8 cellular contexts compared by ENCODE assay signal in the genomic region with DNA sequence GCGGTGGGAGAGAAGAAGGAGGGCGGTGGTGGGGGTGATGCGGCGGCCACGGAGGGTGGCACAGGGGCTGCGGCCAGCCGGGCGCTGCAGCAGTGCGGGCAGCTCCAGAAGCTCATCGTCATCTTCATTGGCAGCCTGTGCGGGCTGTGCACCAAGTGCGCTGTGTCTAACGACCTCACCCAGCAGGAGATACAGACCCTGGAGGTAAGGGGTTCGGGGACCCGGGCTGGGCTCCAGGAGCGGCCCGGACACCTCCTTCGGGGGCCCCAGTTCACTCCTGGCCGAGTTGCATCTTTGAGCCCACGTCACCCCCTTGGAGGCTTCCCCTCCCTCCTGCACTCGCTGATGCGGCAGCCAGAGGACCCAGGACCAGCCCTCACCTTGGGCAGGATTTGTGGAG.
DNase-seq lines count a peak whose midpoint lies in the region; ATAC-seq and TF ChIP-seq lines count a peak whose summit lies in the region.
"Not testable (repeated sequence)": the region's sequence is repeated elsewhere in the genome, so short reads cannot be mapped to it uniquely, and the experiment has no call there.

No MANE protein-coding gene starts in this region.

- peak overlapping the region; percentile 93 for H3K4me3 Mint-ChIP-seq in CD4-positive, alpha-beta T cell
- peak overlapping the region; percentile 86 for H3K4me3 Mint-ChIP-seq in activated B cell treated with CpG ODN at 0.5 μM for 24 hours

- POLR2A ChIA-PET in CD4-positive, alpha-beta T cell (lab: Charles Lee); activated B cell treated with CpG ODN at 0.5 μM for 24 hours (lab: Charles Lee): not testable (repeated sequence)

- not testable (repeated sequence) for H4K20me1 ChIP-seq in KMS-11 (ENCODE audit: insufficient read depth)

- in situ Hi-C loops in astrocyte of the cerebellum (cut with HindIII; ENCODE audit: low sequenced_read_pairs), result not testable (repeated sequence)

- not testable (repeated sequence) for ATAC-seq in CD4-positive, alpha-beta T cell (ENCODE audit: poor library complexity); activated B cell treated with CpG ODN at 0.5 μM for 24 hours (ENCODE audit: low read depth); thoracic aorta (ENCODE audit: insufficient number of reproducible peaks, low FRiP score, low read depth)

- peaks cover 22% of the 10 kb centered on the region for H3K36me3 Mint-ChIP-seq in CD4-positive, alpha-beta T cell (ENCODE audit: low read depth)
- not testable (repeated sequence) for H3K36me3 Mint-ChIP-seq in activated B cell treated with CpG ODN at 0.5 μM for 24 hours (ENCODE audit: low read depth)

- not testable (repeated sequence) for H3K4me1 ChIP-seq in KMS-11 (ENCODE audit: low read depth, poor library complexity, severe bottlenecking); parathyroid adenoma; thoracic aorta (ENCODE audit: control insufficient read depth in 1 of 2, low read depth in 2 of 2)

- peak overlapping the region; percentile 62 for H3K27ac Mint-ChIP-seq in CD4-positive, alpha-beta T cell
- H3K27ac Mint-ChIP-seq in activated B cell treated with CpG ODN at 0.5 μM for 24 hours, result not testable (repeated sequence)

- TF ChIP-seq CTCF in CD4-positive, alpha-beta T cell (IDR thresholded peaks at IDR 0.05); KMS-11 (conservative IDR thresholded peaks at IDR 0.05; ENCODE audit: low read depth, low read length); activated B cell treated with CpG ODN at 0.5 μM for 24 hours (IDR thresholded peaks at IDR 0.05); astrocyte of the cerebellum (IDR thresholded peaks at IDR 0.05; ENCODE audit: low read depth, low read length, missing control alignments); epithelial cell of proximal tubule (conservative IDR thresholded peaks at IDR 0.05; ENCODE audit: low read depth, low read length); kidney epithelial cell (IDR thresholded peaks at IDR 0.05; ENCODE audit: insufficient read depth, low read length, poor library complexity, severe bottlenecking); parathyroid adenoma (IDR thresholded peaks at IDR 0.05); thoracic aorta (IDR thresholded peaks at IDR 0.05): not testable (repeated sequence)

- H3K4me3 ChIP-seq in KMS-11 (IDR thresholded peaks at IDR 0.05; ENCODE audit: insufficient read depth, low read depth, low read length); parathyroid adenoma (ENCODE audit: low read depth, low read length): not testable (repeated sequence)
- peak overlapping the region; percentile 46 for H3K4me3 ChIP-seq in astrocyte of the cerebellum (ENCODE audit: low read depth, low read length)
- H3K4me3 ChIP-seq in epithelial cell of proximal tubule (ENCODE audit: low read depth, low read length), result peak overlapping the region; percentile 61
- H3K4me3 ChIP-seq in kidney epithelial cell (ENCODE audit: low read depth, low read length), result peak overlapping the region; percentile 56
- H3K4me3 ChIP-seq in thoracic aorta, result peak overlapping the region; percentile 87

- not testable (repeated sequence) for H3K27me3 ChIP-seq in CD4-positive, alpha-beta T cell (ENCODE audit: control insufficient read depth, insufficient read depth, low read length); kidney epithelial cell (ENCODE audit: control insufficient read depth, insufficient read depth, low read length); parathyroid adenoma (ENCODE audit: control insufficient read depth, insufficient read depth, low read length); thoracic aorta (replicated peaks; ENCODE audit: insufficient read depth)
- H3K27me3 ChIP-seq in KMS-11 (ENCODE audit: insufficient read depth, low read depth), result peaks cover 13% of the 10 kb centered on the region

- peak overlapping the region; percentile 66; the same call in 1 of the 2 replicates for H3K4me2 ChIP-seq in KMS-11
- H3K4me2 ChIP-seq in parathyroid adenoma (ENCODE audit: low read length), result peak overlapping the region; percentile 65

- not testable (repeated sequence) for H3K27ac ChIP-seq in CD4-positive, alpha-beta T cell (ENCODE audit: low read depth, low read length); KMS-11; parathyroid adenoma; thoracic aorta

- intact Hi-C loops in CD4-positive, alpha-beta T cell (cut with DNase I, micrococcal nuclease); activated B cell treated with CpG ODN at 0.5 μM for 24 hours (cut with micrococcal nuclease): not testable (repeated sequence)

- H3K36me3 ChIP-seq in KMS-11 (ENCODE audit: insufficient read depth); kidney epithelial cell (ENCODE audit: control insufficient read depth, insufficient read depth, low read length); parathyroid adenoma (ENCODE audit: control insufficient read depth, insufficient read depth, low read length); thoracic aorta: not testable (repeated sequence)

- not testable (repeated sequence) for DNase-seq in CD4-positive, alpha-beta T cell; activated B cell treated with CpG ODN at 0.5 μM for 24 hours; astrocyte of the cerebellum (ENCODE audit: low read depth); epithelial cell of proximal tubule (ENCODE audit: low read depth); kidney epithelial cell (ENCODE audit: low read depth); thoracic aorta (ENCODE audit: low spot score)

- H3K9ac ChIP-seq in KMS-11, parathyroid adenoma: not testable (repeated sequence)

- not testable (repeated sequence) for H3K27me3 Mint-ChIP-seq in CD4-positive, alpha-beta T cell; activated B cell treated with CpG ODN at 0.5 μM for 24 hours

- H2AFZ ChIP-seq in KMS-11 (ENCODE audit: low read depth), result peak overlapping the region; percentile 49; the same call in 1 of the 2 replicates
- H2AFZ ChIP-seq in parathyroid adenoma, result peak overlapping the region; percentile 70

- H3K9me3 ChIP-seq in CD4-positive, alpha-beta T cell (ENCODE audit: control insufficient read depth, low read length); parathyroid adenoma (ENCODE audit: control insufficient read depth, low read length); thoracic aorta: not testable (repeated sequence)

- not testable (repeated sequence) for H3K79me2 ChIP-seq in KMS-11 (ENCODE audit: insufficient read depth, low read depth); parathyroid adenoma

- CTCF ChIA-PET in CD4-positive, alpha-beta T cell (lab: Charles Lee); activated B cell treated with CpG ODN at 0.5 μM for 24 hours (lab: Charles Lee): not testable (repeated sequence)

- H3K4me1 Mint-ChIP-seq in CD4-positive, alpha-beta T cell (ENCODE audit: low read depth), result peaks cover 23% of the 10 kb centered on the region
- not testable (repeated sequence) for H3K4me1 Mint-ChIP-seq in activated B cell treated with CpG ODN at 0.5 μM for 24 hours

- H3K9me3 Mint-ChIP-seq in CD4-positive, alpha-beta T cell, result peaks cover 13% of the 10 kb centered on the region
- H3K9me3 Mint-ChIP-seq in activated B cell treated with CpG ODN at 0.5 μM for 24 hours, result peaks cover 14% of the 10 kb centered on the region
